10 cellular contexts compared by ENCODE assay signal in genomic region chr17:1834378-1835149, GRCh38. TPM values are rescaled to one million over a fixed set of nuclear protein-coding genes. Genes with fewer than 3 reads are reported as not detected.
DNase-seq lines count a peak whose midpoint lies in the region; ATAC-seq, FAIRE-seq and TF ChIP-seq lines count a peak whose summit lies in the region.
"Had no signal": no experiment of that assay in that cellular context is flagged by ENCODE, and none has a peak within 500 bp of the region (broad histone marks: within the 10 kb centered on the region; RNA-seq: fewer than 3 reads in every experiment).

No MANE protein-coding gene starts in this region.

- H3K9ac ChIP-seq in colonic mucosa (ENCODE audit: low read depth in 2 of 2, low read length in 2 of 2): no peak overlapping the region
- H3K9ac ChIP-seq in kidney (ENCODE audit: low read length in 2 of 2): no peak overlapping the region

- peak; percentile 54 for ATAC-seq in HG03097 (IDR thresholded peaks at IDR 0.05; ENCODE audit: low FRiP score, unreplicated experiment)
- peak; percentile 17 to 50 for ATAC-seq in activated T-cell treated with anti-CD3 and anti-CD28 coated beads, Interleukin-2, amount 50 U/mL, for 72 hours (replicated peaks in 1 of 2)
- ATAC-seq in SK-N-SH treated with all-trans-retinoic acid at 6 μM for 48 hours: no peak

- H3K27ac ChIP-seq in CD8-positive, alpha-beta memory T cell (ENCODE audit: low read depth, low read length): no peak overlapping the region
- no peak overlapping the region for H3K27ac ChIP-seq in tibial nerve
- no peak overlapping the region for H3K27ac ChIP-seq in colonic mucosa
- H3K27ac ChIP-seq in kidney (ENCODE audit: low read depth in 2 of 2, low read length in 2 of 2): no peak overlapping the region
- H3K27ac ChIP-seq: HL-60 had no signal

- no peaks in the 10 kb centered on the region for H3K9me3 ChIP-seq in CD8-positive, alpha-beta memory T cell (ENCODE audit: low read length)
- no peaks in the 10 kb centered on the region for H3K9me3 ChIP-seq in tibial nerve
- H3K9me3 ChIP-seq in colonic mucosa: no peaks in the 10 kb centered on the region
- no peaks in the 10 kb centered on the region for H3K9me3 ChIP-seq in kidney (ENCODE audit: control insufficient read depth in 1 of 2, low read length in 2 of 2)

- H3K36me3 Mint-ChIP-seq in CD8-positive, alpha-beta memory T cell: peaks cover 0 to 35% (median 5%) of the 10 kb centered on the region in 3 donors
- H3K36me3 Mint-ChIP-seq in activated T-cell treated with anti-CD3 and anti-CD28 coated beads, Interleukin-2, amount 50 U/mL, for 72 hours (ENCODE audit: insufficient read depth in 2 of 2): peaks cover 7 to 30% of the 10 kb centered on the region in 2 donors

- no peaks in the 10 kb centered on the region for H3K27me3 ChIP-seq in CD8-positive, alpha-beta memory T cell (ENCODE audit: insufficient read depth, low read length, poor library complexity, severe bottlenecking)
- H3K27me3 ChIP-seq in tibial nerve: no peaks in the 10 kb centered on the region
- no peaks in the 10 kb centered on the region for H3K27me3 ChIP-seq in colonic mucosa

- POLR2A ChIA-PET in CD8-positive, alpha-beta memory T cell (lab: Charles Lee): interaction anchor here (1.1 kb wide), 1 partner anchor 11 kb away, joined by 4 read pairs; no protein-coding TSS in a partner anchor

- FAIRE-seq in GM19239 (lab: Jason Lieb, UNC) (peak; percentile 87), kidney (lab: Jason Lieb, UNC) (no peak)

- H3K36me3 ChIP-seq in CD8-positive, alpha-beta memory T cell (ENCODE audit: insufficient read depth, low read length): no peaks in the 10 kb centered on the region
- peaks cover 0 to 23% (median 0%) of the 10 kb centered on the region in 3 donors for H3K36me3 ChIP-seq in tibial nerve
- no peaks in the 10 kb centered on the region for H3K36me3 ChIP-seq in colonic mucosa
- no peaks in the 10 kb centered on the region for H3K36me3 ChIP-seq in kidney (ENCODE audit: control insufficient read depth in 1 of 2, insufficient read depth in 2 of 2, low read length in 2 of 2)

- peak in 1 of 5 donors; percentile 20 for DNase-seq in CD8-positive, alpha-beta memory T cell
- DNase-seq in GM19239 (ENCODE audit: insufficient read length, low spot score) (peak; percentile 60), tibial nerve (ENCODE audit: low spot score in 2 of 2) (no peak), colonic mucosa (no peak), kidney (no peak)
- peak; percentile 39 to 59 for DNase-seq in activated T-cell treated with anti-CD3 and anti-CD28 coated beads, Interleukin-2, amount 50 U/mL, for 72 hours
- DNase-seq: activated gamma-delta T cell had no signal

- peaks cover 27% of the 10 kb centered on the region for H3K4me1 ChIP-seq in CD8-positive, alpha-beta memory T cell (ENCODE audit: insufficient read depth, low read length)
- H3K4me1 ChIP-seq in tibial nerve (peaks cover 0 to 26% (median 9%) of the 10 kb centered on the region in 4 donors), colonic mucosa (peaks cover 6% of the 10 kb centered on the region), kidney (ENCODE audit: control insufficient read depth in 1 of 2, insufficient read depth in 1 of 2, low read depth in 1 of 2, low read length in 2 of 2) (peaks cover 0 to 3% of the 10 kb centered on the region in 2 donors)

- H3K9me3 Mint-ChIP-seq in CD8-positive, alpha-beta memory T cell: no peaks in the 10 kb centered on the region
- H3K9me3 Mint-ChIP-seq in activated T-cell treated with anti-CD3 and anti-CD28 coated beads, Interleukin-2, amount 50 U/mL, for 72 hours: no peaks in the 10 kb centered on the region

- intact Hi-C loops in colonic mucosa (cut with DNase I) (no loop called here), kidney (cut with DNase I) (no loop called here)

- 82 to 86% methylated on average over 12 of the region's 12 CpGs for WGBS in tibial nerve, 2 donors

- no peak overlapping the region for H3K4me3 ChIP-seq in CD8-positive, alpha-beta memory T cell (ENCODE audit: low read length)
- H3K4me3 ChIP-seq in tibial nerve: no peak overlapping the region
- no peak overlapping the region for H3K4me3 ChIP-seq in colonic mucosa
- H3K4me3 ChIP-seq in kidney (ENCODE audit: low read length in 2 of 2): no peak overlapping the region

- no peaks in the 10 kb centered on the region for H3K27me3 Mint-ChIP-seq in CD8-positive, alpha-beta memory T cell
- H3K27me3 Mint-ChIP-seq in activated T-cell treated with anti-CD3 and anti-CD28 coated beads, Interleukin-2, amount 50 U/mL, for 72 hours (ENCODE audit: low read depth): no peaks in the 10 kb centered on the region

- peak overlapping the region in 3 of 7 donors; percentile 2 to 34 (median 18) for H3K4me3 Mint-ChIP-seq in CD8-positive, alpha-beta memory T cell
- peak overlapping the region; percentile 62 to 78 for H3K4me3 Mint-ChIP-seq in activated T-cell treated with anti-CD3 and anti-CD28 coated beads, Interleukin-2, amount 50 U/mL, for 72 hours

- peak overlapping the region; percentile 0 to 85 (median 32) for H3K27ac Mint-ChIP-seq in CD8-positive, alpha-beta memory T cell
- peak overlapping the region; percentile 44 for H3K27ac Mint-ChIP-seq in activated T-cell treated with anti-CD3 and anti-CD28 coated beads, Interleukin-2, amount 50 U/mL, for 72 hours

- TF ChIP-seq EP300 in tibial nerve (IDR thresholded peaks at IDR 0.05): no peak

- TF ChIP-seq CTCF in tibial nerve (IDR thresholded peaks at IDR 0.05): no peak
- no peak for TF ChIP-seq CTCF in colonic mucosa (IDR thresholded peaks at IDR 0.05)
- TF ChIP-seq CTCF in kidney (IDR thresholded peaks at IDR 0.05; ENCODE audit: borderline replicate concordance, extremely low read depth, insufficient read depth): no peak

- TF ChIP-seq POLR2A in tibial nerve (IDR thresholded peaks at IDR 0.05): no peak

- H3K4me1 Mint-ChIP-seq in CD8-positive, alpha-beta memory T cell: peaks cover 40 to 66% (median 65%) of the 10 kb centered on the region in 3 donors
- H3K4me1 Mint-ChIP-seq in activated T-cell treated with anti-CD3 and anti-CD28 coated beads, Interleukin-2, amount 50 U/mL, for 72 hours (ENCODE audit: low read depth): peaks cover 61% of the 10 kb centered on the region

- CTCF ChIA-PET in CD8-positive, alpha-beta memory T cell (lab: Charles Lee): interaction anchor here (0.8 to 1.1 kb wide), 3 partner anchors 23 to 114 kb away, joined by 3 read pairs; no protein-coding TSS in a partner anchor

TF ChIP-seq in SK-N-SH treated with all-trans-retinoic acid at 6 μM for 48 hours, 23 proteins besides CTCF, POLR2A, EP300 and RAD21:
- no peak for TF ChIP-seq ESRRG (CRISPR knock-in tag; IDR thresholded peaks at IDR 0.05)
- TF ChIP-seq OSR1 (CRISPR knock-in tag; IDR thresholded peaks at IDR 0.05): no peak
- TF ChIP-seq ZNF565 (CRISPR knock-in tag; conservative IDR thresholded peaks at IDR 0.05; ENCODE audit: low read depth): no peak
- no peak for TF ChIP-seq PATZ1 (CRISPR knock-in tag; IDR thresholded peaks at IDR 0.05; ENCODE audit: borderline replicate concordance)
- no peak for TF ChIP-seq BACH2 (CRISPR knock-in tag; IDR thresholded peaks at IDR 0.05; ENCODE audit: borderline replicate concordance)
- TF ChIP-seq ARNTL (CRISPR knock-in tag; IDR thresholded peaks at IDR 0.05; ENCODE audit: borderline replicate concordance, low read depth): no peak

RNA-seq across cellular contexts. Expression of gene RPA1, which starts 4.8 kb away (rescaled TPM):
- total RNA-seq in CD8-positive, alpha-beta memory T cell: 100 to 1,000 TPM; 168 to 192 TPM
- polyA plus RNA-seq in CD8-positive, alpha-beta memory T cell: 92.3 TPM
- total RNA-seq in activated T-cell treated with anti-CD3 and anti-CD28 coated beads, Interleukin-2, amount 50 U/mL, for 72 hours: 100 to 1,000 TPM; 178 to 211 TPM
- 10 to 100 TPM; 18.0 to 31.0 (median 26.7) TPM for total RNA-seq in tibial nerve
- total RNA-seq in colonic mucosa: 100 to 1,000 TPM in 1 of 2 donors, 10 to 100 TPM in 1; 63.4 to 105 TPM
- total RNA-seq in kidney: 89.0 TPM
- polyA plus RNA-seq in kidney (ENCODE audit: insufficient read depth, low read depth, low replicate concordance): 26.1 TPM

RNA-seq across cellular contexts. Expression of gene SMYD4, which starts 4.9 kb away (rescaled TPM):
- 10 to 100 TPM; 18.7 to 20.1 TPM for total RNA-seq in CD8-positive, alpha-beta memory T cell
- 16.4 TPM for polyA plus RNA-seq in CD8-positive, alpha-beta memory T cell
- total RNA-seq in activated T-cell treated with anti-CD3 and anti-CD28 coated beads, Interleukin-2, amount 50 U/mL, for 72 hours: 10 to 100 TPM; 23.0 to 30.6 TPM
- total RNA-seq in tibial nerve (10 to 100 TPM; 15.1 to 19.9 (median 17.5) TPM), colonic mucosa (10 to 100 TPM in 1 of 2 donors, 1 to 10 TPM in 1; 8.0 to 14.7 TPM), kidney (12.2 TPM)
- 3.4 TPM for polyA plus RNA-seq in kidney (ENCODE audit: insufficient read depth, low read depth, low replicate concordance)

Comparison
In these comparisons a context has a peak if more than half of its experiments do, and no peak if none do; other contexts are left out.
1. DNase-seq: peak in GM19239 (single experiment) and activated T-cell treated with anti-CD3 and anti-CD28 coated beads, Interleukin-2, amount 50 U/mL, for 72 hours (2 of 2); none in tibial nerve (0 of 2), colonic mucosa (single experiment) and kidney (single experiment).